ENCODE assay signal across 9 cellular contexts in the genomic region with DNA sequence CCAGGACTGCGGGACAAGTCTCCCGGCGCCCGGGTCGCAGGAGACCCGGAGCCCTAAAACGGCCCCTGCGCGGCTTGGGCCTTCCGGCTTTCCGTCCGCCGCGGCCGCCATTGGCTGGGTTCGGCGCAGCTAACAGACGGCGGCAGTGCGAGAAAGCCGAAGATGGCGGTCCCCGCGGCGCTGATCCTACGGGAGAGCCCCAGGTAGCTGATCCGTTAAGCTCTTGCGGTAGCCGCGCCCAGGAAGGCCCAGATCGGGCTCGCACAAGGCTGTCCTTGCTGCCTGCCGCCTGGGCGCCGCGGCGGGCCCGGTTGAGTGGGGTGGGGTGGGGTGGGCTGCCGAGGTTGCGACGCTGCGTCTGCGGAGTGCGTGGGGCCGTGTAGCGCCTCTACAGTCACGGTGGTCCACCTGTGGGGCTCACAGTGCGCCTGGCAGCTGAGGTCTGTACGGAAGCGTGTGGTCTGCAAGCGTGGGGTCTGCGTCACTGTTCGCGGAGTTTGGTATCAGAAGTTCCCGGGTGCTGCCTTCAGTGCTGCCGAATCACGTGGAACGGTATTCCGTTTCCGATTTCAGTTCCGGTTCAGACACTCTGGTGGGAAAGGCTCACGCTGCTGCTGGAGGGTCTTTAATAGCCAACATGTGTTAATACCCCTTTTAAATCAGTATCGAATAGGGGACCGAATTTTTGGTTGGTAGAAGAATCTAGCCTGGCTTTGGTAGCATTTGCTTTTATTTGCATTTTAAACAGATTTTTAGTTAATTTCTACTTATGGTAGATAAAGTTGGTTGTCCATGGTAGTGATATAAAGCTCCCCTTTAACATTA. TPM values are rescaled to one million over a fixed set of nuclear protein-coding genes. Genes with fewer than 3 reads are reported as not detected.
DNase-seq lines count a peak whose midpoint lies in the region; ATAC-seq, FAIRE-seq and TF ChIP-seq lines count a peak whose summit lies in the region.
"Had no signal": no experiment of that assay in that cellular context is flagged by ENCODE, and none has a peak within 500 bp of the region (broad histone marks: within the 10 kb centered on the region; RNA-seq: fewer than 3 reads in every experiment).

Gene COMMD10, plus strand, starts transcription at position 135 of the 825 bp plus-strand sequence.

- H3K27ac ChIP-seq in kidney (ENCODE audit: low read depth in 2 of 2, low read length in 2 of 2) = peak within 1 kb of the TSS; percentile 59 to 79

- peaks cover 0 to 10% of the 10 kb centered on the region in 2 donors for H3K4me1 ChIP-seq in kidney (ENCODE audit: control insufficient read depth in 1 of 2, insufficient read depth in 1 of 2, low read depth in 1 of 2, low read length in 2 of 2)

- FAIRE-seq in kidney (lab: Jason Lieb, UNC) = no peak
- FAIRE-seq: TTC549 had no signal

- intact Hi-C loops in kidney (cut with DNase I) = no loop called here

- peak; percentile 93 for ATAC-seq in GM18909 (IDR thresholded peaks at IDR 0.05; ENCODE audit: poor library complexity, unreplicated experiment)
- peak; percentile 89 for ATAC-seq in HG03159 (IDR thresholded peaks at IDR 0.05; ENCODE audit: unreplicated experiment)

- no peaks in the 10 kb centered on the region for H3K9me3 ChIP-seq in kidney (ENCODE audit: control insufficient read depth in 1 of 2, low read length in 2 of 2)

- H3K4me3 ChIP-seq in AG09309 (ENCODE audit: control insufficient read depth, low read depth, low read length) (peak within 1 kb of the TSS; percentile 89), kidney (ENCODE audit: low read length in 2 of 2) (peak within 1 kb of the TSS; percentile 80 to 92)

- TF ChIP-seq CTCF in AG09309 (IDR thresholded peaks at IDR 0.05; ENCODE audit: control insufficient read depth, insufficient read depth, low read depth, low read length, missing control alignments) (no peak), kidney (IDR thresholded peaks at IDR 0.05; ENCODE audit: borderline replicate concordance, extremely low read depth, insufficient read depth) (no peak)

- H3K9ac ChIP-seq in kidney (ENCODE audit: low read length in 2 of 2) = peak within 1 kb of the TSS; percentile 36 to 95

- no peaks in the 10 kb centered on the region for H3K36me3 ChIP-seq in kidney (ENCODE audit: control insufficient read depth in 1 of 2, insufficient read depth in 2 of 2, low read length in 2 of 2)

- DNase-seq in AG09309 (ENCODE audit: low read depth) = peak; percentile 50
- DNase-seq in NCI-H446 treated with DMSO at 0.1 percent for 48 hours (lab: John Stamatoyannopoulos, UW) = peak; percentile 54
- DNase-seq in activated CD4-positive, CD25-positive, alpha-beta regulatory T cell treated with anti-CD3 and anti-CD28 coated beads, Interleukin-2, amount 50 U/mL, for 72 hours = peak; percentile 79
- peak; percentile 84 for DNase-seq in cerebellar cortex (ENCODE audit: low spot score)
- peak; percentile 91 for DNase-seq in kidney
- DNase-seq in stimulated activated CD4-positive, alpha-beta T cell treated with anti-CD3 and anti-CD28 coated beads, Interleukin-15, amount 100 ng/mL, for 1 hour (ENCODE audit: low read depth in 1 of 2, low spot score in 1 of 2) = peak; percentile 55 to 59

RNA-seq across cellular contexts. Expression of gene COMMD10, which starts in this region (rescaled TPM):
- 41.1 TPM for total RNA-seq in kidney
- polyA plus RNA-seq in kidney (ENCODE audit: insufficient read depth, low read depth, low replicate concordance) = 37.6 TPM

Comparison
In these comparisons a context has a peak if more than half of its experiments do, and no peak if none do; other contexts are left out.
1. Peak in every context shown above with its lines: DNase-seq, ATAC-seq, H3K4me3 ChIP-seq and H3K27ac ChIP-seq.